In genomic region chr4:76897522-76898384, GRCh38 we compare ENCODE assay signal across 8 cellular contexts. TPM values are rescaled to one million over a fixed set of nuclear protein-coding genes. Genes with fewer than 3 reads are reported as not detected.
DNase-seq lines count a peak whose midpoint lies in the region; ATAC-seq and TF ChIP-seq lines count a peak whose summit lies in the region.

SOWAHB (minus strand) TSS chr4:76898144; CDS start chr4:76897849, 295 bp downstream.

- no peaks in the 10 kb centered on the region for H3F3A ChIP-seq in neural cell (ENCODE audit: insufficient read depth, low read length, poor library complexity, severe bottlenecking)

- 0 to 1% methylated on average over 11 to 19 of the region's 79 CpGs for WGBS in esophagus squamous epithelium, 2 donors

- H3K79me2 ChIP-seq in neural cell (replicated peaks; ENCODE audit: insufficient read depth, low read length) = no peaks in the 10 kb centered on the region

- peaks cover 40% of the 10 kb centered on the region for H3K27me3 Mint-ChIP-seq in activated CD4-positive, alpha-beta T cell treated with anti-CD3 and anti-CD28 coated beads for 36 hours

- H3K4me3 ChIP-seq in esophagus squamous epithelium (peak within 1 kb of the TSS; percentile 63 to 76 (median 66)), neural cell (ENCODE audit: low read length) (peak within 1 kb of the TSS; percentile 89)

- no peaks in the 10 kb centered on the region for H3K36me3 Mint-ChIP-seq in activated CD4-positive, alpha-beta T cell treated with anti-CD3 and anti-CD28 coated beads for 36 hours (ENCODE audit: low read depth)

- intact Hi-C loops in activated CD4-positive, alpha-beta T cell treated with anti-CD3 and anti-CD28 coated beads for 36 hours (cut with DNase I, micrococcal nuclease) = loop anchor here in 1 of 2 experiments (5.0 kb wide), 2 partner anchors 145 to 305 kb away; no protein-coding TSS in a partner anchor
- intact Hi-C loops in esophagus squamous epithelium (cut with DNase I) = no loop called here

- TF ChIP-seq EP300 in neural cell (conservative IDR thresholded peaks at IDR 0.05; ENCODE audit: poor library complexity, severe bottlenecking) = no peak

- H3K4me2 ChIP-seq in neural cell (ENCODE audit: low read length) = no peak within 1 kb of the TSS

- H3K9me2 ChIP-seq in neural cell (ENCODE audit: insufficient read depth, low read length) = peaks cover 5% of the 10 kb centered on the region

- H3K27me3 ChIP-seq in esophagus squamous epithelium = peaks cover 0 to 54% (median 0%) of the 10 kb centered on the region in 4 donors
- peaks cover 54% of the 10 kb centered on the region for H3K27me3 ChIP-seq in neural cell (ENCODE audit: insufficient read depth, low read depth, low read length)

- no peaks in the 10 kb centered on the region for H3K9me3 ChIP-seq in esophagus squamous epithelium
- no peaks in the 10 kb centered on the region for H3K9me3 ChIP-seq in neural cell (ENCODE audit: low read length)

- H3K36me3 ChIP-seq in esophagus squamous epithelium = no peaks in the 10 kb centered on the region
- H3K36me3 ChIP-seq in neural cell (ENCODE audit: insufficient read depth, low read length) = no peaks in the 10 kb centered on the region

- no peak within 1 kb of the TSS for H3K27ac Mint-ChIP-seq in activated CD4-positive, alpha-beta T cell treated with anti-CD3 and anti-CD28 coated beads for 36 hours

- H4K20me1 ChIP-seq in neural cell (ENCODE audit: insufficient read depth) = no peaks in the 10 kb centered on the region

- H2AFZ ChIP-seq in neural cell (ENCODE audit: low read depth, low read length) = peak within 1 kb of the TSS; percentile 47

- CTCF ChIA-PET in activated CD4-positive, alpha-beta T cell treated with anti-CD3 and anti-CD28 coated beads for 36 hours (lab: Charles Lee) = interaction anchor here (0.6 to 1.0 kb wide), 2 partner anchors 99 to 137 kb away, joined by 3 read pairs; no protein-coding TSS in a partner anchor

- peak; percentile 45 for DNase-seq in activated CD4-positive, alpha-beta T cell treated with anti-CD3 and anti-CD28 coated beads for 36 hours
- DNase-seq in activated CD4-positive, alpha-beta T cell treated with anti-CD3 and anti-CD28 coated beads for 1 hour = no peak
- DNase-seq in NCI-H1436 treated with DMSO at 0.1 percent for 48 hours (lab: John Stamatoyannopoulos, UW) (peak; percentile 7), esophagus squamous epithelium (lab: John Stamatoyannopoulos, UW) (no peak)
- peak; percentile 54 for DNase-seq in activated T-cell treated with anti-CD3 and anti-CD28 coated beads, Interleukin-2, amount 50 U/mL, for 1 hour

- TF ChIP-seq RAD21 in neural cell (conservative IDR thresholded peaks at IDR 0.05) = no peak

- no peaks in the 10 kb centered on the region for H3K9me3 Mint-ChIP-seq in activated CD4-positive, alpha-beta T cell treated with anti-CD3 and anti-CD28 coated beads for 36 hours (ENCODE audit: low read depth)

- peak within 1 kb of the TSS; percentile 66 for H3K9ac ChIP-seq in neural cell (ENCODE audit: low read length)

- H3K4me1 Mint-ChIP-seq in activated CD4-positive, alpha-beta T cell treated with anti-CD3 and anti-CD28 coated beads for 36 hours = peaks cover 9% of the 10 kb centered on the region

- POLR2A ChIA-PET in activated CD4-positive, alpha-beta T cell treated with anti-CD3 and anti-CD28 coated beads for 36 hours (lab: Charles Lee) = no interaction called here

- peak; percentile 67 for ATAC-seq in activated CD4-positive, alpha-beta T cell treated with anti-CD3 and anti-CD28 coated beads for 36 hours
- ATAC-seq in GM18868 (IDR thresholded peaks at IDR 0.05; ENCODE audit: unreplicated experiment) (no peak), HG02763 (IDR thresholded peaks at IDR 0.05; ENCODE audit: unreplicated experiment) (no peak)

- peak in 1 of 4 donors; percentile 54 for TF ChIP-seq POLR2A in esophagus squamous epithelium (IDR thresholded peaks at IDR 0.05)

- peak within 1 kb of the TSS; percentile 56 for H3K4me3 Mint-ChIP-seq in activated CD4-positive, alpha-beta T cell treated with anti-CD3 and anti-CD28 coated beads for 36 hours

- H3K4me1 ChIP-seq in esophagus squamous epithelium = peaks cover 7 to 44% (median 10%) of the 10 kb centered on the region in 3 donors

- H3K27ac ChIP-seq in esophagus squamous epithelium (peak within 1 kb of the TSS; percentile 70 to 87 (median 86)), neural cell (ENCODE audit: low read length) (no peak within 1 kb of the TSS)

- TF ChIP-seq CTCF in esophagus squamous epithelium (IDR thresholded peaks at IDR 0.05) = no peak
- TF ChIP-seq CTCF in neural cell (IDR thresholded peaks at IDR 0.05; ENCODE audit: poor library complexity, severe bottlenecking) = no peak

TF ChIP-seq in neural cell, 6 proteins besides CTCF, POLR2A, EP300 and RAD21:
- TF ChIP-seq SMC3 (conservative IDR thresholded peaks at IDR 0.05; ENCODE audit: poor library complexity) = peak; percentile 12
- no peak for TF ChIP-seq EZH2 (IDR thresholded peaks at IDR 0.05; ENCODE audit: borderline replicate concordance, insufficient read depth, low read length, poor library complexity, severe bottlenecking)

RNA-seq across cellular contexts. Expression of gene SOWAHB, which starts in this region (rescaled TPM):
- total RNA-seq in activated CD4-positive, alpha-beta T cell treated with anti-CD3 and anti-CD28 coated beads for 36 hours = not detected
- total RNA-seq in esophagus squamous epithelium = 10 to 100 TPM in 3 of 4 donors, 1 to 10 TPM in 1; 6.5 to 29.0 (median 19.0) TPM
- not detected in 2 replicates for polyA plus RNA-seq in neural cell
- polyA minus RNA-seq in neural cell = 0.24 and 0.46 TPM in 2 replicates

Comparison
In these comparisons a context has a peak if more than half of its experiments do, and no peak if none do; other contexts are left out.
1. RNA of gene SOWAHB (total RNA-seq): 6.5 to 29.0 TPM in esophagus squamous epithelium; not detected in activated CD4-positive, alpha-beta T cell treated with anti-CD3 and anti-CD28 coated beads for 36 hours; every median in the first group is over 4 times any median in the second.
2. Peak in DNase-seq and ATAC-seq in activated CD4-positive, alpha-beta T cell treated with anti-CD3 and anti-CD28 coated beads for 36 hours; RNA of the gene not detected or under 1 TPM.
3. DNase-seq: peak in NCI-H1436 treated with DMSO at 0.1 percent for 48 hours (single experiment) and activated T-cell treated with anti-CD3 and anti-CD28 coated beads, Interleukin-2, amount 50 U/mL, for 1 hour (single experiment); none in activated CD4-positive, alpha-beta T cell treated with anti-CD3 and anti-CD28 coated beads for 1 hour (single experiment) and esophagus squamous epithelium (single experiment).